1 cellular context compared by ENCODE assay signal in genomic region chr22:42531401-42532084, GRCh38.
TF ChIP-seq lines count a peak whose summit lies in the region.
"Not testable (repeated sequence)": the region's sequence is repeated elsewhere in the genome, so short reads cannot be mapped to it uniquely, and the experiment has no call there.

No MANE protein-coding gene starts in this region.

TF ChIP-seq in K562, 482 proteins besides CTCF, POLR2A, EP300 and RAD21:
- 0 out of 2 replicates have a peak, but pooled peaks have one; percentile 42 for TF ChIP-seq ZBTB33 (CRISPR knock-in tag; IDR thresholded peaks at IDR 0.05)
- TF ChIP-seq TOE1 (IDR thresholded peaks at IDR 0.05; ENCODE audit: borderline replicate concordance) = peak; percentile 94
- TF ChIP-seq TOE1 (CRISPR knock-in tag; IDR thresholded peaks at IDR 0.05; ENCODE audit: borderline replicate concordance, low read depth) = not testable (repeated sequence)
- peak; percentile 17; the same call in 1 of the 2 replicates for TF ChIP-seq BHLHE40 (IDR thresholded peaks at IDR 0.05; ENCODE audit: low read length)
- TF ChIP-seq MEIS2 (IDR thresholded peaks at IDR 0.05; ENCODE audit: partially characterized antibody) = peak; percentile 20
- 0 out of 2 replicates have a peak, but pooled peaks have one; percentile 39 for TF ChIP-seq ZFX (CRISPR knock-in tag; IDR thresholded peaks at IDR 0.05)
- TF ChIP-seq NFIC (IDR thresholded peaks at IDR 0.05) = peak; percentile 33; the same call in 1 of the 2 replicates
- peak; percentile 67 for TF ChIP-seq CBFA2T2 (conservative IDR thresholded peaks at IDR 0.05)
- TF ChIP-seq USF2 (CRISPR knock-in tag; IDR thresholded peaks at IDR 0.05) = peak; percentile 69
- peak; percentile 39; the same call in 1 of the 2 replicates for TF ChIP-seq PKNOX1 (IDR thresholded peaks at IDR 0.05)
- peak; percentile 16; the same call in 1 of the 2 replicates for TF ChIP-seq ZNF263 (CRISPR knock-in tag; IDR thresholded peaks at IDR 0.05; ENCODE audit: borderline replicate concordance)
- TF ChIP-seq USF1 (CRISPR knock-in tag; IDR thresholded peaks at IDR 0.05) = peak; percentile 80
- TF ChIP-seq TFE3 (CRISPR knock-in tag; IDR thresholded peaks at IDR 0.05) = peak; percentile 89
- TF ChIP-seq RAD51 (IDR thresholded peaks at IDR 0.05; ENCODE audit: borderline replicate concordance, low read depth) = peak; percentile 94
- TF ChIP-seq TFAP4 (CRISPR knock-in tag; IDR thresholded peaks at IDR 0.05; ENCODE audit: borderline replicate concordance) = 0 out of 2 replicates have a peak, but pooled peaks have one; percentile 18
